1 cellular context compared by ENCODE assay signal in the genomic region with DNA sequence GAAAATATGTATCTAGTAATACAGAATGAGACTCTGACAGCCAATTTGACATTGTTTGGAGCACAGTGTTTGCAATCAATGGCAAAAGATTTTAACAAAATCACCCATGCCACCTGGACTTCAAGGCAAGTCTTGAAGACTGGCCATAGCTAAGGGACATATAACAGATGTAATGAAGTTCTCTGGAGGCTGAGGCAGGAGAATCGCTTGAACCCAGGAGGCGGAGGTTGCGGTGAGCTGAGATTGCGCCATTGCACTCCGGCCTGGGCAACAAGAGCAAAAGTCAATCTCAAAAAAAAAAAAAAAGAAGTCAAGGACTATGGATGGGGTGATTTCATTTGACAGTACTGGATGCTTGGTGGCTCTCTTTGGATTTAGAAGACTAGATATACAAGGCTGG.
TF ChIP-seq lines count a peak whose summit lies in the region.

No MANE protein-coding gene starts in this region.

TF ChIP-seq in HepG2, 621 proteins besides CTCF, POLR2A, EP300 and RAD21 (continued from another document):
- no peak for TF ChIP-seq EZH2 (conservative IDR thresholded peaks at IDR 0.05; ENCODE audit: low read depth, low read length)
- TF ChIP-seq ZIK1 (CRISPR knock-in tag; IDR thresholded peaks at IDR 0.05; ENCODE audit: borderline replicate concordance, low read depth), result no peak
- TF ChIP-seq ZMYM3 (CRISPR knock-in tag; IDR thresholded peaks at IDR 0.05), result peak; percentile 90
- TF ChIP-seq, protein P1, sequence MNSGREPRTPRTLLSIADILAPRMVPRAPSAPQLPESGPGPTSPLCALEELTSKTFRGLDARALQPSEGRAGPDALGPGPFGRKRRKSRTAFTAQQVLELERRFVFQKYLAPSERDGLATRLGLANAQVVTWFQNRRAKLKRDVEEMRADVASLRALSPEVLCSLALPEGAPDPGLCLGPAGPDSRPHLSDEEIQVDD (CRISPR knock-in tag; IDR thresholded peaks at IDR 0.05; ENCODE audit: borderline replicate concordance), result no peak
- no peak for TF ChIP-seq POLR2AphosphoS2 (IDR thresholded peaks at IDR 0.05; ENCODE audit: low read depth, low read length)
- no peak for TF ChIP-seq ZNF562 (CRISPR knock-in tag; IDR thresholded peaks at IDR 0.05; ENCODE audit: borderline replicate concordance)
- TF ChIP-seq TOPORS (CRISPR knock-in tag; IDR thresholded peaks at IDR 0.05), result no peak
- TF ChIP-seq, protein P2, sequence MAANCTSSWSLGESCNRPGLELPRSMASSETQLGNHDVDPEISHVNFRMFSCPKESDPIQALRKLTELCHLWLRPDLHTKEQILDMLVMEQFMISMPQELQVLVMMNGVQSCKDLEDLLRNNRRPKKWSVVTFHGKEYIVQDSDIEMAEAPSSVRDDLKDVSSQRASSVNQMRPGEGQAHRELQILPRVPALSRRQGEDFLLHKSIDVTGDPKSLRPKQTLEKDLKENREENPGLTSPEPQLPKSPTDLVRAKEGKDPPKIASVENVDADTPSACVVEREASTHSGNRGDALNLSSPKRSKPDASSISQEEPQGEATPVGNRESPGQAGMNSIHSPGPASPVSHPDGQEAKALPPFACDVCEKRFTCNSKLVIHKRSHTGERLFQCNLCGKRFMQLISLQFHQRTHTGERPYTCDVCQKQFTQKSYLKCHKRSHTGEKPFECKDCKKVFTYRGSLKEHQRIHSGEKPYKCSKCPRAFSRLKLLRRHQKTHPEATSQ (CRISPR knock-in tag; IDR thresholded peaks at IDR 0.05; ENCODE audit: borderline replicate concordance), result no peak
- TF ChIP-seq ASH2L (IDR thresholded peaks at IDR 0.05; ENCODE audit: insufficient read length, low read depth, low read length), result no peak
- TF ChIP-seq, protein P3, sequence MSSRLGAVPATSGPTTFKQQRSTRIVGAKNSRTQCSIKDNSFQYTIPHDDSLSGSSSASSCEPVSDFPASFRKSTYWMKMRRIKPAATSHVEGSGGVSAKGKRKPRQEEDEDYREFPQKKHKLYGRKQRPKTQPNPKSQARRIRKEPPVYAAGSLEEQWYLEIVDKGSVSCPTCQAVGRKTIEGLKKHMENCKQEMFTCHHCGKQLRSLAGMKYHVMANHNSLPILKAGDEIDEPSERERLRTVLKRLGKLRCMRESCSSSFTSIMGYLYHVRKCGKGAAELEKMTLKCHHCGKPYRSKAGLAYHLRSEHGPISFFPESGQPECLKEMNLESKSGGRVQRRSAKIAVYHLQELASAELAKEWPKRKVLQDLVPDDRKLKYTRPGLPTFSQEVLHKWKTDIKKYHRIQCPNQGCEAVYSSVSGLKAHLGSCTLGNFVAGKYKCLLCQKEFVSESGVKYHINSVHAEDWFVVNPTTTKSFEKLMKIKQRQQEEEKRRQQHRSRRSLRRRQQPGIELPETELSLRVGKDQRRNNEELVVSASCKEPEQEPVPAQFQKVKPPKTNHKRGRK (CRISPR knock-in tag; IDR thresholded peaks at IDR 0.05), result no peak
- TF ChIP-seq, protein P4, sequence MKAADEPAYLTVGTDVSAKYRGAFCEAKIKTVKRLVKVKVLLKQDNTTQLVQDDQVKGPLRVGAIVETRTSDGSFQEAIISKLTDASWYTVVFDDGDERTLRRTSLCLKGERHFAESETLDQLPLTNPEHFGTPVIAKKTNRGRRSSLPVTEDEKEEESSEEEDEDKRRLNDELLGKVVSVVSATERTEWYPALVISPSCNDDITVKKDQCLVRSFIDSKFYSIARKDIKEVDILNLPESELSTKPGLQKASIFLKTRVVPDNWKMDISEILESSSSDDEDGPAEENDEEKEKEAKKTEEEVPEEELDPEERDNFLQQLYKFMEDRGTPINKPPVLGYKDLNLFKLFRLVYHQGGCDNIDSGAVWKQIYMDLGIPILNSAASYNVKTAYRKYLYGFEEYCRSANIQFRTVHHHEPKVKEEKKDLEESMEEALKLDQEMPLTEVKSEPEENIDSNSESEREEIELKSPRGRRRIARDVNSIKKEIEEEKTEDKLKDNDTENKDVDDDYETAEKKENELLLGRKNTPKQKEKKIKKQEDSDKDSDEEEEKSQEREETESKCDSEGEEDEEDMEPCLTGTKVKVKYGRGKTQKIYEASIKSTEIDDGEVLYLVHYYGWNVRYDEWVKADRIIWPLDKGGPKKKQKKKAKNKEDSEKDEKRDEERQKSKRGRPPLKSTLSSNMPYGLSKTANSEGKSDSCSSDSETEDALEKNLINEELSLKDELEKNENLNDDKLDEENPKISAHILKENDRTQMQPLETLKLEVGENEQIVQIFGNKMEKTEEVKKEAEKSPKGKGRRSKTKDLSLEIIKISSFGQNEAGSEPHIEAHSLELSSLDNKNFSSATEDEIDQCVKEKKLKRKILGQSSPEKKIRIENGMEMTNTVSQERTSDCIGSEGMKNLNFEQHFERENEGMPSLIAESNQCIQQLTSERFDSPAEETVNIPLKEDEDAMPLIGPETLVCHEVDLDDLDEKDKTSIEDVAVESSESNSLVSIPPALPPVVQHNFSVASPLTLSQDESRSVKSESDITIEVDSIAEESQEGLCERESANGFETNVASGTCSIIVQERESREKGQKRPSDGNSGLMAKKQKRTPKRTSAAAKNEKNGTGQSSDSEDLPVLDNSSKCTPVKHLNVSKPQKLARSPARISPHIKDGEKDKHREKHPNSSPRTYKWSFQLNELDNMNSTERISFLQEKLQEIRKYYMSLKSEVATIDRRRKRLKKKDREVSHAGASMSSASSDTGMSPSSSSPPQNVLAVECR (CRISPR knock-in tag; IDR thresholded peaks at IDR 0.05; ENCODE audit: borderline replicate concordance), result no peak
- TF ChIP-seq CEBPG (CRISPR knock-in tag; IDR thresholded peaks at IDR 0.05), result peak; percentile 46
- TF ChIP-seq, protein P5, sequence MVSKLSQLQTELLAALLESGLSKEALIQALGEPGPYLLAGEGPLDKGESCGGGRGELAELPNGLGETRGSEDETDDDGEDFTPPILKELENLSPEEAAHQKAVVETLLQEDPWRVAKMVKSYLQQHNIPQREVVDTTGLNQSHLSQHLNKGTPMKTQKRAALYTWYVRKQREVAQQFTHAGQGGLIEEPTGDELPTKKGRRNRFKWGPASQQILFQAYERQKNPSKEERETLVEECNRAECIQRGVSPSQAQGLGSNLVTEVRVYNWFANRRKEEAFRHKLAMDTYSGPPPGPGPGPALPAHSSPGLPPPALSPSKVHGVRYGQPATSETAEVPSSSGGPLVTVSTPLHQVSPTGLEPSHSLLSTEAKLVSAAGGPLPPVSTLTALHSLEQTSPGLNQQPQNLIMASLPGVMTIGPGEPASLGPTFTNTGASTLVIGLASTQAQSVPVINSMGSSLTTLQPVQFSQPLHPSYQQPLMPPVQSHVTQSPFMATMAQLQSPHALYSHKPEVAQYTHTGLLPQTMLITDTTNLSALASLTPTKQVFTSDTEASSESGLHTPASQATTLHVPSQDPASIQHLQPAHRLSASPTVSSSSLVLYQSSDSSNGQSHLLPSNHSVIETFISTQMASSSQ (IDR thresholded peaks at IDR 0.05; ENCODE audit: low read depth), result no peak
- TF ChIP-seq, protein P5 (CRISPR knock-in tag; IDR thresholded peaks at IDR 0.05; ENCODE audit: borderline replicate concordance), result no peak
- TF ChIP-seq, protein P6, sequence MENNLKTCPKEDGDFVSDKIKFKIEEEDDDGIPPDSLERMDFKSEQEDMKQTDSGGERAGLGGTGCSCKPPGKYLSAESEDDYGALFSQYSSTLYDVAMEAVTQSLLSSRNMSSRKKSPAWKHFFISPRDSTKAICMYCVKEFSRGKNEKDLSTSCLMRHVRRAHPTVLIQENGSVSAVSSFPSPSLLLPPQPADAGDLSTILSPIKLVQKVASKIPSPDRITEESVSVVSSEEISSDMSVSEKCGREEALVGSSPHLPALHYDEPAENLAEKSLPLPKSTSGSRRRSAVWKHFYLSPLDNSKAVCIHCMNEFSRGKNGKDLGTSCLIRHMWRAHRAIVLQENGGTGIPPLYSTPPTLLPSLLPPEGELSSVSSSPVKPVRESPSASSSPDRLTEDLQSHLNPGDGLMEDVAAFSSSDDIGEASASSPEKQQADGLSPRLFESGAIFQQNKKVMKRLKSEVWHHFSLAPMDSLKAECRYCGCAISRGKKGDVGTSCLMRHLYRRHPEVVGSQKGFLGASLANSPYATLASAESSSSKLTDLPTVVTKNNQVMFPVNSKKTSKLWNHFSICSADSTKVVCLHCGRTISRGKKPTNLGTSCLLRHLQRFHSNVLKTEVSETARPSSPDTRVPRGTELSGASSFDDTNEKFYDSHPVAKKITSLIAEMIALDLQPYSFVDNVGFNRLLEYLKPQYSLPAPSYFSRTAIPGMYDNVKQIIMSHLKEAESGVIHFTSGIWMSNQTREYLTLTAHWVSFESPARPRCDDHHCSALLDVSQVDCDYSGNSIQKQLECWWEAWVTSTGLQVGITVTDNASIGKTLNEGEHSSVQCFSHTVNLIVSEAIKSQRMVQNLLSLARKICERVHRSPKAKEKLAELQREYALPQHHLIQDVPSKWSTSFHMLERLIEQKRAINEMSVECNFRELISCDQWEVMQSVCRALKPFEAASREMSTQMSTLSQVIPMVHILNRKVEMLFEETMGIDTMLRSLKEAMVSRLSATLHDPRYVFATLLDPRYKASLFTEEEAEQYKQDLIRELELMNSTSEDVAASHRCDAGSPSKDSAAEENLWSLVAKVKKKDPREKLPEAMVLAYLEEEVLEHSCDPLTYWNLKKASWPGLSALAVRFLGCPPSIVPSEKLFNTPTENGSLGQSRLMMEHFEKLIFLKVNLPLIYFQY (CRISPR knock-in tag; IDR thresholded peaks at IDR 0.05; ENCODE audit: borderline replicate concordance), result no peak
- TF ChIP-seq, protein P7, sequence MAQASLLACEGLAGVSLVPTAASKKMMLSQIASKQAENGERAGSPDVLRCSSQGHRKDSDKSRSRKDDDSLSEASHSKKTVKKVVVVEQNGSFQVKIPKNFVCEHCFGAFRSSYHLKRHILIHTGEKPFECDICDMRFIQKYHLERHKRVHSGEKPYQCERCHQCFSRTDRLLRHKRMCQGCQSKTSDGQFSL (CRISPR knock-in tag; IDR thresholded peaks at IDR 0.05), result no peak
- no peak for TF ChIP-seq HDAC6 (IDR thresholded peaks at IDR 0.05; ENCODE audit: low read depth, low read length)
- no peak for TF ChIP-seq ZNF720 (CRISPR knock-in tag; IDR thresholded peaks at IDR 0.05)
